Comparison of ENCODE assay signal across 9 cellular contexts in the genomic region with DNA sequence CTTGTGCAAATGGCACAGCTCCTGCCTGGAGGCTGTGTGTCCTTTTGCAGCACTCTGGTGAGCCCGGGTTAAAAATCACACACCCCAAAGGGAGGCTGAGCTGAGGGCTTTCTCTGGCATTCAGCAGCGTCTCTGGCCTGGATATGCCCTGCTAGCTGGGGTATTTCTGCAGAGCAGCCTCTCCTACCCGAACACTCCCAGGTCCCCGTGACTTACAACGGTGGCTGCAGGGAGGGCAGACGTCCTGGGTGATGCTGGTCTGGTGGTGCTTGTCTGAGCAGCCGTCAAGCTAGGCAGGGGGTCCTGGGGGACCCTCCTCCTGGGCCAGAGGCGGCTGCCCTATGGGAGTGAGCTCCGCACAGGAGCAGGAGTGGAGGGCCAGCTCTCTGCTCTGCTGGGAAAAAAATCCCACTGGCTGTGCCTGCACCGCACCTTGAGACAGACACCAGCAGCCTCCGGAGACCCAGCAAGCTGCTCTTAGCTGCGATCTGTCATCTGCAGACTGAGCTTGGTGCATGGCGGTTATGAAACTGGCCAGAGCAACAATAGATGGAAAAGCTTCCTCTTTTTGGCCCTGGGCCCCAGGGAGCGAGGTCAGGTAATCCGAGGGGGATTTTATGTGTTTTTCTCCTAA. TPM values are rescaled to one million over a fixed set of nuclear protein-coding genes. Genes with fewer than 3 reads are reported as not detected.
DNase-seq lines count a peak whose midpoint lies in the region; ATAC-seq and TF ChIP-seq lines count a peak whose summit lies in the region.
"Had no signal": no experiment of that assay in that cellular context is flagged by ENCODE, and none has a peak within 500 bp of the region (broad histone marks: within the 10 kb centered on the region; RNA-seq: fewer than 3 reads in every experiment).

No MANE protein-coding gene starts in this region.

- H3K4me3 Mint-ChIP-seq in immature natural killer cell = peak overlapping the region in 1 of 5 donors; percentile 18

- TF ChIP-seq CTCF in RWPE2 (IDR thresholded peaks at IDR 0.05; ENCODE audit: poor library complexity, severe bottlenecking) = no peak

- peak overlapping the region; percentile 72 to 94 (median 82) for H3K27ac Mint-ChIP-seq in immature natural killer cell

- H3K36me3 ChIP-seq in RWPE2 (ENCODE audit: low read depth) = no peaks in the 10 kb centered on the region
- H3K36me3 ChIP-seq: suprapubic skin had no signal

- H3K9me3 ChIP-seq in RWPE2 (ENCODE audit: severe bottlenecking) = peaks cover under 1% of the 10 kb centered on the region
- H3K9me3 ChIP-seq: suprapubic skin had no signal

- peaks cover 14 to 23% (median 16%) of the 10 kb centered on the region in 3 donors for H3K36me3 Mint-ChIP-seq in immature natural killer cell

- DNase-seq in Ammon's horn (ENCODE audit: low spot score) (peak; percentile 56), RWPE2 (ENCODE audit: low spot score) (no peak), immature natural killer cell (no peak), NCI-H1694 (lab: John Stamatoyannopoulos, UW) (no peak), epidermal melanocyte (ENCODE audit: insufficient read length, low spot score) (no peak), HK-2 (ENCODE audit: unreplicated experiment) (no peak)

- H3K4me1 ChIP-seq in RWPE2 (ENCODE audit: insufficient read depth, poor library complexity, severe bottlenecking) = no peaks in the 10 kb centered on the region

- H3K4me1 Mint-ChIP-seq in immature natural killer cell = peaks cover 39 to 55% of the 10 kb centered on the region in 2 donors

- peaks cover 0 to 2% (median 0%) of the 10 kb centered on the region in 6 donors for H3K9me3 Mint-ChIP-seq in immature natural killer cell

- ATAC-seq in GM18873 (IDR thresholded peaks at IDR 0.05; ENCODE audit: low FRiP score, unreplicated experiment) (peak; percentile 56), HG02981 (IDR thresholded peaks at IDR 0.05; ENCODE audit: unreplicated experiment) (peak; percentile 51), RWPE2 (ENCODE audit: low read depth) (peak; percentile 60)

- H3K27me3 ChIP-seq in RWPE2 (ENCODE audit: insufficient read depth, poor library complexity, severe bottlenecking) = no peaks in the 10 kb centered on the region
- H3K27me3 ChIP-seq: suprapubic skin had no signal

- H3K4me3 ChIP-seq in RWPE2 (ENCODE audit: severe bottlenecking) = no peak overlapping the region
- H3K4me3 ChIP-seq: suprapubic skin had no signal

- H3K27me3 Mint-ChIP-seq in immature natural killer cell (ENCODE audit: low read depth in 3 of 3) = peaks cover 4 to 15% (median 7%) of the 10 kb centered on the region in 3 donors

- no peak overlapping the region for H3K27ac ChIP-seq in RWPE2 (ENCODE audit: poor library complexity, severe bottlenecking)
- H3K27ac ChIP-seq: suprapubic skin had no signal

RNA-seq across cellular contexts. Expression of a gene that starts 41.3 kb away (rescaled TPM):
- 10 to 100 TPM; 58.1 to 68.6 (median 67.1) TPM for polyA plus RNA-seq in immature natural killer cell

RNA-seq across cellular contexts. Expression of a gene that starts 43.0 kb away (rescaled TPM):
- polyA plus RNA-seq in immature natural killer cell = 100 to 1,000 TPM in 2 of 3 donors, 10 to 100 TPM in 1; 96.8 to 232 (median 119) TPM
